1 cellular context compared by ENCODE assay signal in genomic region chr11:1694064-1694845, GRCh38.
A peak's percentile ranks its signal among the peaks of the same experiment; 100 is the strongest.
TF ChIP-seq lines count a peak whose summit lies in the region.

No MANE protein-coding gene starts in this region.

TF ChIP-seq in HepG2, 621 proteins besides CTCF, POLR2A, EP300 and RAD21 (continued from another document):
- TF ChIP-seq CENPX (CRISPR knock-in tag; IDR thresholded peaks at IDR 0.05) (no peak), ZNF747 (CRISPR knock-in tag; IDR thresholded peaks at IDR 0.05; ENCODE audit: borderline replicate concordance) (no peak), SOX13 (IDR thresholded peaks at IDR 0.05) (no peak), SOX13 (CRISPR knock-in tag; conservative IDR thresholded peaks at IDR 0.05 in 1 of 2, IDR thresholded peaks at IDR 0.05 in 1 of 2) (peak in 1 of 2 experiments; percentile 41; a peak in 1 of 4 replicates), ZNF670 (CRISPR knock-in tag; IDR thresholded peaks at IDR 0.05; ENCODE audit: borderline replicate concordance) (0 out of 2 replicates have a peak, but pooled peaks have one; percentile 25), POGZ (CRISPR knock-in tag; IDR thresholded peaks at IDR 0.05) (no peak), RXRA (CRISPR knock-in tag; IDR thresholded peaks at IDR 0.05) (no peak; the same call in none of the 2 replicates), ZFX (CRISPR knock-in tag; IDR thresholded peaks at IDR 0.05; ENCODE audit: low read depth) (no peak; the same call in 1 of the 2 replicates), ZNF547 (CRISPR knock-in tag; IDR thresholded peaks at IDR 0.05) (no peak), MEF2D (CRISPR knock-in tag; IDR thresholded peaks at IDR 0.05) (no peak), HDAC1 (CRISPR knock-in tag; IDR thresholded peaks at IDR 0.05) (peak; percentile 57), IKZF1 (IDR thresholded peaks at IDR 0.05) (no peak), ASH2L (IDR thresholded peaks at IDR 0.05; ENCODE audit: insufficient read length, low read depth, low read length) (no peak), MXD4 (CRISPR knock-in tag; IDR thresholded peaks at IDR 0.05) (0 out of 2 replicates have a peak, but pooled peaks have one; percentile 43), ZNF562 (CRISPR knock-in tag; IDR thresholded peaks at IDR 0.05; ENCODE audit: borderline replicate concordance) (no peak), MYC (CRISPR knock-in tag; IDR thresholded peaks at IDR 0.05; ENCODE audit: borderline replicate concordance) (no peak), DRAP1 (CRISPR knock-in tag; IDR thresholded peaks at IDR 0.05) (0 out of 2 replicates have a peak, but pooled peaks have one; percentile 22), PCBP2 (optimal IDR thresholded peaks at IDR 0.05; ENCODE audit: low read depth, low read length, poor library complexity, severe bottlenecking) (no peak), ZBTB37 (CRISPR knock-in tag; IDR thresholded peaks at IDR 0.05) (no peak), ZNF296 (CRISPR knock-in tag; conservative IDR thresholded peaks at IDR 0.05) (no peak), NPAS2 (CRISPR knock-in tag; IDR thresholded peaks at IDR 0.05; ENCODE audit: borderline replicate concordance) (no peak; the same call in 1 of the 2 replicates), SAP130 (CRISPR knock-in tag; IDR thresholded peaks at IDR 0.05; ENCODE audit: low read depth) (peak; percentile 45), ARHGAP35 (CRISPR knock-in tag; IDR thresholded peaks at IDR 0.05; ENCODE audit: borderline replicate concordance) (no peak)
- TF ChIP-seq, protein P1, sequence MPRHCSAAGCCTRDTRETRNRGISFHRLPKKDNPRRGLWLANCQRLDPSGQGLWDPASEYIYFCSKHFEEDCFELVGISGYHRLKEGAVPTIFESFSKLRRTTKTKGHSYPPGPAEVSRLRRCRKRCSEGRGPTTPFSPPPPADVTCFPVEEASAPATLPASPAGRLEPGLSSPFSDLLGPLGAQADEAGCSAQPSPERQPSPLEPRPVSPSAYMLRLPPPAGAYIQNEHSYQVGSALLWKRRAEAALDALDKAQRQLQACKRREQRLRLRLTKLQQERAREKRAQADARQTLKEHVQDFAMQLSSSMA (CRISPR knock-in tag; IDR thresholded peaks at IDR 0.05), result no peak
- TF ChIP-seq, protein P2, sequence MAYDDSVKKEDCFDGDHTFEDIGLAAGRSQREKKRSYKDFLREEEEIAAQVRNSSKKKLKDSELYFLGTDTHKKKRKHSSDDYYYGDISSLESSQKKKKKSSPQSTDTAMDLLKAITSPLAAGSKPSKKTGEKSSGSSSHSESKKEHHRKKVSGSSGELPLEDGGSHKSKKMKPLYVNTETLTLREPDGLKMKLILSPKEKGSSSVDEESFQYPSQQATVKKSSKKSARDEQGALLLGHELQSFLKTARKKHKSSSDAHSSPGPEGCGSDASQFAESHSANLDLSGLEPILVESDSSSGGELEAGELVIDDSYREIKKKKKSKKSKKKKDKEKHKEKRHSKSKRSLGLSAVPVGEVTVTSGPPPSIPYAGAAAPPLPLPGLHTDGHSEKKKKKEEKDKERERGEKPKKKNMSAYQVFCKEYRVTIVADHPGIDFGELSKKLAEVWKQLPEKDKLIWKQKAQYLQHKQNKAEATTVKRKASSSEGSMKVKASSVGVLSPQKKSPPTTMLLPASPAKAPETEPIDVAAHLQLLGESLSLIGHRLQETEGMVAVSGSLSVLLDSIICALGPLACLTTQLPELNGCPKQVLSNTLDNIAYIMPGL (CRISPR knock-in tag; IDR thresholded peaks at IDR 0.05; ENCODE audit: borderline replicate concordance in 1 of 2, low read depth in 1 of 2), result peak; percentile 34 to 84; a peak in 2 of 4 replicates
- TF ChIP-seq, protein P3, sequence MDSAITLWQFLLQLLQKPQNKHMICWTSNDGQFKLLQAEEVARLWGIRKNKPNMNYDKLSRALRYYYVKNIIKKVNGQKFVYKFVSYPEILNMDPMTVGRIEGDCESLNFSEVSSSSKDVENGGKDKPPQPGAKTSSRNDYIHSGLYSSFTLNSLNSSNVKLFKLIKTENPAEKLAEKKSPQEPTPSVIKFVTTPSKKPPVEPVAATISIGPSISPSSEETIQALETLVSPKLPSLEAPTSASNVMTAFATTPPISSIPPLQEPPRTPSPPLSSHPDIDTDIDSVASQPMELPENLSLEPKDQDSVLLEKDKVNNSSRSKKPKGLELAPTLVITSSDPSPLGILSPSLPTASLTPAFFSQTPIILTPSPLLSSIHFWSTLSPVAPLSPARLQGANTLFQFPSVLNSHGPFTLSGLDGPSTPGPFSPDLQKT (CRISPR knock-in tag; IDR thresholded peaks at IDR 0.05; ENCODE audit: borderline replicate concordance), result no peak
- TF ChIP-seq, protein P4, sequence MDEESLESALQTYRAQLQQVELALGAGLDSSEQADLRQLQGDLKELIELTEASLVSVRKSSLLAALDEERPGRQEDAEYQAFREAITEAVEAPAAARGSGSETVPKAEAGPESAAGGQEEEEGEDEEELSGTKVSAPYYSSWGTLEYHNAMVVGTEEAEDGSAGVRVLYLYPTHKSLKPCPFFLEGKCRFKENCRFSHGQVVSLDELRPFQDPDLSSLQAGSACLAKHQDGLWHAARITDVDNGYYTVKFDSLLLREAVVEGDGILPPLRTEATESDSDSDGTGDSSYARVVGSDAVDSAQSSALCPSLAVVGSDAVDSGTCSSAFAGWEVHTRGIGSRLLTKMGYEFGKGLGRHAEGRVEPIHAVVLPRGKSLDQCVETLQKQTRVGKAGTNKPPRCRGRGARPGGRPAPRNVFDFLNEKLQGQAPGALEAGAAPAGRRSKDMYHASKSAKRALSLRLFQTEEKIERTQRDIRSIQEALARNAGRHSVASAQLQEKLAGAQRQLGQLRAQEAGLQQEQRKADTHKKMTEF (CRISPR knock-in tag; IDR thresholded peaks at IDR 0.05), result peak; percentile 37; the same call in 1 of the 2 replicates
TF ChIP-seq in HepG2: peak in this region for 122.
